Comparison of ENCODE assay signal across 20 cellular contexts in the genomic region with DNA sequence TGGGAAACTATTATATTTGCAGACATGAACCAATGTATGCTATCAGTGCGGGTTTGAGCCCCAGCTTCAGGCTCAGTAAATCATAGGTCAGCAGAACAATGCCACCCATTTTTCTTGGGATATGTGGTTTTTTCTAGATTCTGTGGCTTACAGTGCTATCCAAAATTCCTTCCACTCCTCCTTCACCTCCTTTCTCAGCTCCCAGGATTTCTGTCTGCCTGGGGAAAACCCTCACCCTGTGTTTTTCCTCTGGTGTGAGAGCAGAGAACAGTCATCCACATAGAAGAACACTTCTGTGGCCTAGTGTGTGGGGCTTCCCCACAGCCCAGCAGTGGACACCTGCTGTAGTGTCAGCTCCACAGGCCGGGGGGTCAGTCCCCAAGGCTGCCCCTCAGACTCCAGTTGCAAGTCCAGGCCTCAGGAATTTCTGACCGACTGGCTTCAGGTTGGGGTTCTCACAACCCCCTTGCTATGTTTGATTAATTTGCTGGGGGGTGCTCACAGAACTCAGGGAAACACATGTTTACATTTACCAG.
A peak's percentile ranks its signal among the peaks of the same experiment; 100 is the strongest.
DNase-seq lines count a peak whose midpoint lies in the region; ATAC-seq and TF ChIP-seq lines count a peak whose summit lies in the region.
"Had no signal": no experiment of that assay in that cellular context is flagged by ENCODE, and none has a peak within 500 bp of the region (broad histone marks: within the 10 kb centered on the region; RNA-seq: fewer than 3 reads in every experiment).

No MANE protein-coding gene starts in this region.

- no peak overlapping the region for H3K4me3 Mint-ChIP-seq in activated T-cell treated with anti-CD3 and anti-CD28 coated beads, Interleukin-2, amount 50 U/mL, for 24 hours
- H3K4me3 Mint-ChIP-seq in activated naive CD8-positive, alpha-beta T cell treated with anti-CD3 and anti-CD28 coated beads for 36 hours, result no peak overlapping the region
- peak overlapping the region in 5 of 10 donors; percentile 7 to 62 (median 41) for H3K4me3 Mint-ChIP-seq in naive thymus-derived CD4-positive, alpha-beta T cell
- H3K4me3 Mint-ChIP-seq: neural crest cell, type B pancreatic cell had no signal

- no peaks in the 10 kb centered on the region for H3K27me3 Mint-ChIP-seq in activated T-cell treated with anti-CD3 and anti-CD28 coated beads, Interleukin-2, amount 50 U/mL, for 24 hours
- no peaks in the 10 kb centered on the region for H3K27me3 Mint-ChIP-seq in activated naive CD8-positive, alpha-beta T cell treated with anti-CD3 and anti-CD28 coated beads for 36 hours
- H3K27me3 Mint-ChIP-seq in naive thymus-derived CD4-positive, alpha-beta T cell, result no peaks in the 10 kb centered on the region

- H3K4me1 Mint-ChIP-seq in activated T-cell treated with anti-CD3 and anti-CD28 coated beads, Interleukin-2, amount 50 U/mL, for 24 hours (ENCODE audit: low read depth), result peaks cover 58% of the 10 kb centered on the region
- H3K4me1 Mint-ChIP-seq in activated naive CD8-positive, alpha-beta T cell treated with anti-CD3 and anti-CD28 coated beads for 36 hours, result peaks cover 39% of the 10 kb centered on the region
- H3K4me1 Mint-ChIP-seq in naive thymus-derived CD4-positive, alpha-beta T cell, result peaks cover 33 to 70% (median 56%) of the 10 kb centered on the region in 7 donors

- CTCF ChIA-PET in naive thymus-derived CD4-positive, alpha-beta T cell (lab: Charles Lee), result interaction anchor here (0.6 kb wide), 2 partner anchors 11 to 41 kb away, joined by 3 to 5 read pairs; no protein-coding TSS in a partner anchor

- no peak overlapping the region for H3K27ac ChIP-seq in naive thymus-derived CD4-positive, alpha-beta T cell (ENCODE audit: low read depth, low read length)
- no peak overlapping the region for H3K27ac ChIP-seq in psoas muscle
- H3K27ac ChIP-seq: cardiac muscle cell, GM23248, KMS-11 had no signal

- H3K4me1 ChIP-seq in naive thymus-derived CD4-positive, alpha-beta T cell (ENCODE audit: control insufficient read depth in 2 of 2, insufficient read depth in 2 of 2, low read length in 2 of 2), result peaks cover 12 to 21% of the 10 kb centered on the region in 2 donors
- H3K4me1 ChIP-seq in psoas muscle, result peaks cover 15% of the 10 kb centered on the region

- WGBS in psoas muscle, 3 donors, result 79 to 89% (median 85%) methylated on average over 3 of the region's 3 CpGs

- H3K9me3 Mint-ChIP-seq in activated T-cell treated with anti-CD3 and anti-CD28 coated beads, Interleukin-2, amount 50 U/mL, for 24 hours, result no peaks in the 10 kb centered on the region
- H3K9me3 Mint-ChIP-seq in activated naive CD8-positive, alpha-beta T cell treated with anti-CD3 and anti-CD28 coated beads for 36 hours, result peaks cover 4% of the 10 kb centered on the region
- peaks cover 0 to 6% (median 0%) of the 10 kb centered on the region in 11 donors for H3K9me3 Mint-ChIP-seq in naive thymus-derived CD4-positive, alpha-beta T cell
- H3K9me3 Mint-ChIP-seq: activated T-helper 2 cell treated with anti-CD3 and anti-CD28 coated beads, Interferon-gamma antibody, Interleukin-2, Interleukin-4, amounts not matched to agents 10 μg/mL and 5 μg/mL and 100 μg/mL, durations not matched to agents 14 hours and 24 hours and 36 hours; neural crest cell; type B pancreatic cell had no signal

- ATAC-seq in naive thymus-derived CD4-positive, alpha-beta T cell, result no peak
- no peak for ATAC-seq in psoas muscle
- no peak for ATAC-seq in HG03135 (IDR thresholded peaks at IDR 0.05; ENCODE audit: unreplicated experiment)
- ATAC-seq: sciatic nerve had no signal

- H3K36me3 Mint-ChIP-seq in activated T-cell treated with anti-CD3 and anti-CD28 coated beads, Interleukin-2, amount 50 U/mL, for 24 hours (ENCODE audit: low read depth), result peaks cover 8% of the 10 kb centered on the region
- H3K36me3 Mint-ChIP-seq in activated naive CD8-positive, alpha-beta T cell treated with anti-CD3 and anti-CD28 coated beads for 36 hours, result peaks cover 23% of the 10 kb centered on the region
- peaks cover 0 to 26% (median 3%) of the 10 kb centered on the region in 5 donors for H3K36me3 Mint-ChIP-seq in naive thymus-derived CD4-positive, alpha-beta T cell
- H3K36me3 Mint-ChIP-seq: type B pancreatic cell had no signal

- no peaks in the 10 kb centered on the region for H3K27me3 ChIP-seq in naive thymus-derived CD4-positive, alpha-beta T cell (ENCODE audit: control insufficient read depth in 2 of 2, insufficient read depth in 2 of 2, low read length in 2 of 2)
- no peaks in the 10 kb centered on the region for H3K27me3 ChIP-seq in psoas muscle (ENCODE audit: insufficient read depth in 3 of 3, low read length in 2 of 3)
- H3K27me3 ChIP-seq: cardiac muscle cell had no signal

- H3K27ac Mint-ChIP-seq in activated T-cell treated with anti-CD3 and anti-CD28 coated beads, Interleukin-2, amount 50 U/mL, for 24 hours, result peak overlapping the region; percentile 83
- peak overlapping the region; percentile 52 for H3K27ac Mint-ChIP-seq in activated naive CD8-positive, alpha-beta T cell treated with anti-CD3 and anti-CD28 coated beads for 36 hours
- H3K27ac Mint-ChIP-seq in naive thymus-derived CD4-positive, alpha-beta T cell, result peak overlapping the region in 6 of 9 donors; percentile 12 to 80 (median 58)
- H3K27ac Mint-ChIP-seq: activated T-helper 2 cell treated with anti-CD3 and anti-CD28 coated beads, Interferon-gamma antibody, Interleukin-2, Interleukin-4, amounts not matched to agents 10 μg/mL and 5 μg/mL and 100 μg/mL, durations not matched to agents 14 hours and 24 hours and 36 hours; type B pancreatic cell had no signal

- no peaks in the 10 kb centered on the region for H3K9me3 ChIP-seq in naive thymus-derived CD4-positive, alpha-beta T cell (ENCODE audit: control insufficient read depth in 2 of 3, low read length in 3 of 3)
- no peaks in the 10 kb centered on the region for H3K9me3 ChIP-seq in psoas muscle

- no peak for DNase-seq in activated T-cell treated with anti-CD3 and anti-CD28 coated beads, Interleukin-2, amount 50 U/mL, for 24 hours
- no peak for DNase-seq in activated T-cell treated with anti-CD3 and anti-CD28 coated beads, Interleukin-2, amount 50 U/mL, for 48 hours
- DNase-seq in GM20000 (ENCODE audit: low spot score), result peak; percentile 38
- DNase-seq in activated naive CD8-positive, alpha-beta T cell treated with anti-CD3 and anti-CD28 coated beads for 36 hours, result no peak
- DNase-seq in naive thymus-derived CD4-positive, alpha-beta T cell, result peak in 1 of 9 donors; percentile 16
- DNase-seq in psoas muscle, result no peak
- DNase-seq in SHP77 (lab: John Stamatoyannopoulos, UW), result no peak
- DNase-seq: activated CD4-positive, alpha-beta T cell treated with anti-CD3 and anti-CD28 coated beads for 1 hour; AML-193; COR-L47; GF-D8; GM23248; NCI-H526 had no signal

- TF ChIP-seq CTCF in GM20000 (IDR thresholded peaks at IDR 0.05; ENCODE audit: extremely low read depth, missing control alignments) (no peak), psoas muscle (IDR thresholded peaks at IDR 0.05) (no peak)

- POLR2A ChIA-PET in naive thymus-derived CD4-positive, alpha-beta T cell (lab: Charles Lee), result interaction anchor here (1.4 kb wide), 1 partner anchor 8 kb away, joined by 3 read pairs; no protein-coding TSS in a partner anchor

- intact Hi-C loops in naive thymus-derived CD4-positive, alpha-beta T cell (cut with micrococcal nuclease), result no loop called here
- intact Hi-C loops in psoas muscle (cut with DNase I), result loop anchor here in 1 of 2 donors (5.0 to 10.0 kb wide), 3 partner anchors 75 to 242 kb away; a partner anchor contains a TSS

- H3K4me3 ChIP-seq in naive thymus-derived CD4-positive, alpha-beta T cell (ENCODE audit: low read length), result no peak overlapping the region
- H3K4me3 ChIP-seq in psoas muscle, result no peak overlapping the region
- H3K4me3 ChIP-seq: cardiac muscle cell, GM23248 had no signal

- no peaks in the 10 kb centered on the region for H3K36me3 ChIP-seq in naive thymus-derived CD4-positive, alpha-beta T cell (ENCODE audit: control insufficient read depth in 2 of 3, insufficient read depth in 3 of 3, low read length in 3 of 3)
- H3K36me3 ChIP-seq in psoas muscle (ENCODE audit: insufficient read depth in 1 of 2, low read depth in 1 of 2), result no peaks in the 10 kb centered on the region
- H3K36me3 ChIP-seq: cardiac muscle cell had no signal
